ENCODE assay signal across 10 cellular contexts in the genomic region with DNA sequence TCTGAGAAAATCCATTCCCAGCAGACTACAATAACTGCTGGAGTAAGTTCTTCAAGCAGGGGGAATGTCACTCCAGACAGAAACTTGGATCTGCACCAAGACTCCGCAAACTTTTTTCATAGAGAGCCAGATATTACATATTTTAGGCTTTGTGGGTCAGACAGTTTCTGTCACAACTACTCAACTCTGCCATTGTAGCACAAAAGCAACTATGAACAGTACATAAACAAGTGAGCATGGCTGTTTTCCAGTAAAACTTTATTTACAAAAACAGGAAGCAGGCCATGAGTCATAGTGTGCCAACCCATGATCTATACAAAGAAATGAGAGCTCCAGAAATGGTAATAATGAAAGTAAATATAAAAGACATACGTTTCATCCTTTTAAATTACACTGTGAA.
DNase-seq lines count a peak whose midpoint lies in the region; ATAC-seq, FAIRE-seq and TF ChIP-seq lines count a peak whose summit lies in the region.
"Had no signal": no experiment of that assay in that cellular context is flagged by ENCODE, and none has a peak within 500 bp of the region (broad histone marks: within the 10 kb centered on the region; RNA-seq: fewer than 3 reads in every experiment).

No MANE protein-coding gene starts in this region.

- H3K4ac ChIP-seq in mesendoderm (ENCODE audit: low read depth, low read length), result no peak overlapping the region

- H3K56ac ChIP-seq in mesendoderm (ENCODE audit: low read length), result no peak overlapping the region

- H3K4me1 ChIP-seq in adrenal gland (replicated peaks in 1 of 2) (peaks cover 8 to 18% of the 10 kb centered on the region in 2 donors), mesendoderm (ENCODE audit: control insufficient read depth, low read depth, low read length) (no peaks in the 10 kb centered on the region)

- no peak overlapping the region for H3K9ac ChIP-seq in mesendoderm (ENCODE audit: low read length)

- no peak overlapping the region for H2BK120ac ChIP-seq in mesendoderm (ENCODE audit: low read depth, low read length)

- ATAC-seq in HG03565 (IDR thresholded peaks at IDR 0.05; ENCODE audit: unreplicated experiment), result peak; percentile 60
- no peak for ATAC-seq in HG03354 (IDR thresholded peaks at IDR 0.05; ENCODE audit: poor library complexity, severe bottlenecking, unreplicated experiment)

- no peak for DNase-seq in GM12891 (ENCODE audit: insufficient read length, low spot score)
- peak in 4 of 7 donors; percentile 8 to 61 (median 32) for DNase-seq in adrenal gland
- no peak for DNase-seq in mesendoderm
- no peak for DNase-seq in SK-N-DZ (ENCODE audit: low spot score)
- no peak for DNase-seq in activated gamma-delta T cell treated with Interleukin-2 at 50 U/mL for 16 hours
- DNase-seq: activated effector memory CD4-positive, alpha-beta T cell treated with Interleukin-2 at 50 U/mL for 16 hours; GOT3; KG1 had no signal

- TF ChIP-seq POLR2A in GM12891 (IDR thresholded peaks at IDR 0.05; ENCODE audit: low read depth, low read length), result no peak
- no peak for TF ChIP-seq POLR2A in adrenal gland (IDR thresholded peaks at IDR 0.05)

- peak overlapping the region; percentile 56 for H4K8ac ChIP-seq in mesendoderm (ENCODE audit: low read depth, low read length)

- H4K5ac ChIP-seq in mesendoderm (ENCODE audit: low read length), result no peak overlapping the region

- H3K27me3 ChIP-seq in adrenal gland, result no peaks in the 10 kb centered on the region
- no peaks in the 10 kb centered on the region for H3K27me3 ChIP-seq in mesendoderm (ENCODE audit: insufficient read depth, low read length, poor library complexity)

- no peak overlapping the region for H3K23ac ChIP-seq in mesendoderm (ENCODE audit: low read length)

- H3K79me1 ChIP-seq in mesendoderm (ENCODE audit: low read length), result no peaks in the 10 kb centered on the region

- FAIRE-seq in GM12891 (lab: Jason Lieb, UNC), result no peak

- H3K27ac ChIP-seq in adrenal gland, result no peak overlapping the region
- H3K27ac ChIP-seq in mesendoderm (ENCODE audit: low read depth, low read length), result no peak overlapping the region

- no peaks in the 10 kb centered on the region for H3K79me2 ChIP-seq in mesendoderm (ENCODE audit: control insufficient read depth, insufficient read depth, low read length)

- H3K9me3 ChIP-seq in adrenal gland (replicated peaks in 1 of 3), result peaks cover 0 to 4% (median 0%) of the 10 kb centered on the region in 3 donors

- H3K4me2 ChIP-seq in mesendoderm (ENCODE audit: low read length), result no peak overlapping the region

- intact Hi-C loops in adrenal gland (cut with DNase I), result loop anchor here in 1 of 2 donors (10.0 kb wide), 1 partner anchor 658 kb away; no protein-coding TSS in a partner anchor

- H3K18ac ChIP-seq in mesendoderm (ENCODE audit: low read length), result no peak overlapping the region

- no peak overlapping the region for H3K4me3 ChIP-seq in adrenal gland
- no peak overlapping the region for H3K4me3 ChIP-seq in mesendoderm (ENCODE audit: low read length)

- TF ChIP-seq CTCF in adrenal gland (IDR thresholded peaks at IDR 0.05), result no peak

- H2BK5ac ChIP-seq in mesendoderm (ENCODE audit: low read length), result no peak overlapping the region

- H2BK15ac ChIP-seq in mesendoderm (replicated peaks; ENCODE audit: low read depth), result no peak overlapping the region

- H3K36me3 ChIP-seq in adrenal gland (replicated peaks in 1 of 2), result no peaks in the 10 kb centered on the region
- peaks cover 2% of the 10 kb centered on the region for H3K36me3 ChIP-seq in mesendoderm (ENCODE audit: control insufficient read depth, insufficient read depth, low read length)

- WGBS in adrenal gland, 4 donors, result 37 to 60% (median 56%) methylated on average over 2 of the region's 2 CpGs
- WGBS in mesendoderm (ENCODE audit: extremely low coverage, insufficient coverage, low lambda C conversion rate), result no CpG with 5 or more reads among the region's 2 CpGs

- H2AK5ac ChIP-seq in mesendoderm (ENCODE audit: low read length), result no peak overlapping the region

TF ChIP-seq in GM12891, 5 proteins besides CTCF, POLR2A, EP300 and RAD21:
- TF ChIP-seq POLR2AphosphoS5 (IDR thresholded peaks at IDR 0.05; ENCODE audit: low read depth, low read length) (no peak), SPI1 (IDR thresholded peaks at IDR 0.05; ENCODE audit: low read depth, low read length) (peak; percentile 59; the same call in 1 of the 2 replicates)

Comparison
In these comparisons a context has a peak if more than half of its experiments do, and no peak if none do; other contexts are left out.
1. DNase-seq: peak in adrenal gland (4 of 7); none in GM12891 (single experiment), mesendoderm (single experiment), SK-N-DZ (single experiment) and activated gamma-delta T cell treated with Interleukin-2 at 50 U/mL for 16 hours (single experiment).